ENCODE assay signal across 1 cellular context in the genomic region with DNA sequence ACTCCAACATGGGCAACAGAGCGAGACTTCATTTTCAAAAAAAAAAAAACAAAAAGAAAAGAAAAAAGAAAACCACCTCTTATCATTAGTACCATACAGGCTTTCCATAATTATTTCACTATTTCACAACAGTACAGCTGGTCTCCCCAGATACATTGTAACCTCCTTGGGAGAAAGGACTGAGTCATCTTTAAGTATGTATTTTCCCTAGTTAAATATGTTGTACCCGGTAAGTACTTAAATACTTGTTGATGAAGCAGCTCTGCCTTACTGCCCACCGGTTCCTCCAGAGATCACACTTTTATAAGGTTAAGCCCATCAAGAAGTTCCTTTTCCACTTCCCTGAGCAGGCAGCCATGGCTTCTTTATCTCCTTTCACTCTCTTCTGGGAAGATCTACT.
TF ChIP-seq lines count a peak whose summit lies in the region.

No MANE protein-coding gene starts in this region.

TF ChIP-seq in IMR-90, 13 proteins besides CTCF, POLR2A, EP300 and RAD21:
- TF ChIP-seq, protein P1, sequence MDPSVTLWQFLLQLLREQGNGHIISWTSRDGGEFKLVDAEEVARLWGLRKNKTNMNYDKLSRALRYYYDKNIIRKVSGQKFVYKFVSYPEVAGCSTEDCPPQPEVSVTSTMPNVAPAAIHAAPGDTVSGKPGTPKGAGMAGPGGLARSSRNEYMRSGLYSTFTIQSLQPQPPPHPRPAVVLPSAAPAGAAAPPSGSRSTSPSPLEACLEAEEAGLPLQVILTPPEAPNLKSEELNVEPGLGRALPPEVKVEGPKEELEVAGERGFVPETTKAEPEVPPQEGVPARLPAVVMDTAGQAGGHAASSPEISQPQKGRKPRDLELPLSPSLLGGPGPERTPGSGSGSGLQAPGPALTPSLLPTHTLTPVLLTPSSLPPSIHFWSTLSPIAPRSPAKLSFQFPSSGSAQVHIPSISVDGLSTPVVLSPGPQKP (IDR thresholded peaks at IDR 0.05; ENCODE audit: borderline replicate concordance, low read depth, low read length) = no peak
- TF ChIP-seq RCOR1 (IDR thresholded peaks at IDR 0.05; ENCODE audit: insufficient replicate concordance, low read length) (no peak), CEBPB (IDR thresholded peaks at IDR 0.05; ENCODE audit: low read depth, low read length) (peak; percentile 91), MAFK (IDR thresholded peaks at IDR 0.05; ENCODE audit: low read depth, low read length) (no peak), RFX5 (IDR thresholded peaks at IDR 0.05; ENCODE audit: low read depth, low read length) (no peak), FOS (IDR thresholded peaks at IDR 0.05; ENCODE audit: low read depth, low read length) (peak; percentile 24; the same call in 1 of the 2 replicates), BHLHE40 (IDR thresholded peaks at IDR 0.05; ENCODE audit: low read depth, low read length) (no peak)
- TF ChIP-seq, protein P2, sequence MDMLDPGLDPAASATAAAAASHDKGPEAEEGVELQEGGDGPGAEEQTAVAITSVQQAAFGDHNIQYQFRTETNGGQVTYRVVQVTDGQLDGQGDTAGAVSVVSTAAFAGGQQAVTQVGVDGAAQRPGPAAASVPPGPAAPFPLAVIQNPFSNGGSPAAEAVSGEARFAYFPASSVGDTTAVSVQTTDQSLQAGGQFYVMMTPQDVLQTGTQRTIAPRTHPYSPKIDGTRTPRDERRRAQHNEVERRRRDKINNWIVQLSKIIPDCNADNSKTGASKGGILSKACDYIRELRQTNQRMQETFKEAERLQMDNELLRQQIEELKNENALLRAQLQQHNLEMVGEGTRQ (IDR thresholded peaks at IDR 0.05; ENCODE audit: low read depth, low read length) = no peak
